ENCODE assay signal across 12 cellular contexts in the genomic region with DNA sequence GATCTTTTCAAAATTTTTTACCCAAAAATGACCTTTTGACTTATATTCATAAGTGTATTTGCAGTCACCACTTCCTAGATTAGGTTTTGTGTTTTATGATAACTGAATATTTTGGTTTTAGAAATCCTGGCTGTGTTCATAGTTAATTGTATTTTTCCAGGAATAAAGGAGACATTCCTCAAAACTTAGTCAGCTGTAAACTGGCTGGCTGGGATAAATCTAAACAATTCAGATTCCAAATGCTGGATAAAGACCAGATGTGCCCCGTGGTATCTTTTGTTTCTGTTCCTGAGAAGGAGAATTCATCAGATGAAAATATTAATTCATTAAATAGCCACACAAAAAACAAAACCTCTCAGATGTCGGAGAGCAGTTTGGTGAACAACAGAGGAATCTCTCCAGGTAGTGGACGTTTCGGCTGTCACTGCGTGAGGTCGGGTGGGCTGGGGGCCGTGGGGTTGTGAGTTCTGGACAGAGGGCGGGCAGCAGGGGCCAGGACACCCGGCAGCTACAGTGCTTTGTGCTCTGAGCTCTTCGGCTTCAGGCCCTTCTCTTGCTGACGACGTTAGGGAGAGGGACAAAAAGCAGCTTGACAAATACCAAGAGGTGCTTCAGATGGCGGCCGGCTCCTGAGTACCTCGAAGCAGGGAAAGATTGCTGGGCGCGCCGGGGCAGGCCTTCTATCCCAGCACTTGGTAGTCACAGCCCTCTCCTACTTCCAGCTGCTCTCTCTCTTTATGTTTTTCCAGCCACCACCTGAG. TPM values are rescaled to one million over a fixed set of nuclear protein-coding genes. Genes with fewer than 3 reads are reported as not detected.
DNase-seq lines count a peak whose midpoint lies in the region; ATAC-seq and TF ChIP-seq lines count a peak whose summit lies in the region.
"Had no signal": no experiment of that assay in that cellular context is flagged by ENCODE, and none has a peak within 500 bp of the region (broad histone marks: within the 10 kb centered on the region; RNA-seq: fewer than 3 reads in every experiment).

No MANE protein-coding gene starts in this region.

- no peaks in the 10 kb centered on the region for H3K36me3 ChIP-seq in lower lobe of right lung
- H3K36me3 ChIP-seq: suprapubic skin had no signal

- POLR2A ChIA-PET in CD4-positive, alpha-beta T cell (lab: Charles Lee), result no interaction called here

- in situ Hi-C loops in astrocyte of the cerebellum (cut with HindIII; ENCODE audit: low sequenced_read_pairs), result no loop called here

- no peaks in the 10 kb centered on the region for H3K4me1 Mint-ChIP-seq in CD4-positive, alpha-beta T cell (ENCODE audit: low read depth)
- H3K4me1 Mint-ChIP-seq in stimulated activated naive CD8-positive, alpha-beta T cell treated with anti-CD3 and anti-CD28 coated beads, Interleukin-15, amount 100 ng/mL, for 72 hours, result peaks cover 28% of the 10 kb centered on the region

- peak; percentile 80 to 84 for ATAC-seq in lower lobe of right lung
- no peak for ATAC-seq in CD4-positive, alpha-beta T cell (ENCODE audit: poor library complexity)
- no peak for ATAC-seq in stimulated activated naive CD8-positive, alpha-beta T cell treated with anti-CD3 and anti-CD28 coated beads, Interleukin-15, amount 100 ng/mL, for 72 hours

- H3K27me3 ChIP-seq in lower lobe of right lung (ENCODE audit: low read depth), result peaks cover 10% of the 10 kb centered on the region
- H3K27me3 ChIP-seq in CD4-positive, alpha-beta T cell (ENCODE audit: control insufficient read depth, insufficient read depth, low read length), result peaks cover 7% of the 10 kb centered on the region
- H3K27me3 ChIP-seq: suprapubic skin had no signal

- H3K9me3 ChIP-seq in lower lobe of right lung, result no peaks in the 10 kb centered on the region
- H3K9me3 ChIP-seq in CD4-positive, alpha-beta T cell (ENCODE audit: control insufficient read depth, low read length), result no peaks in the 10 kb centered on the region
- H3K9me3 ChIP-seq: suprapubic skin had no signal

- H3K4me3 Mint-ChIP-seq in CD4-positive, alpha-beta T cell, result no peak overlapping the region
- H3K4me3 Mint-ChIP-seq in stimulated activated naive CD8-positive, alpha-beta T cell treated with anti-CD3 and anti-CD28 coated beads, Interleukin-15, amount 100 ng/mL, for 72 hours, result no peak overlapping the region

- peak overlapping the region; percentile 26 for H3K4me3 ChIP-seq in astrocyte of the cerebellum (ENCODE audit: low read depth, low read length)
- H3K4me3 ChIP-seq in lower lobe of right lung, result peak overlapping the region; percentile 19
- H3K4me3 ChIP-seq: suprapubic skin had no signal

- H3K4me1 ChIP-seq in lower lobe of right lung, result peaks cover 22% of the 10 kb centered on the region
- H3K4me1 ChIP-seq: suprapubic skin had no signal

- no peaks in the 10 kb centered on the region for H3K36me3 Mint-ChIP-seq in CD4-positive, alpha-beta T cell (ENCODE audit: low read depth)

- peak; percentile 13 for DNase-seq in NCI-H1694 treated with DMSO at 0.1 percent for 48 hours (lab: John Stamatoyannopoulos, UW)
- no peak for DNase-seq in NCI-H1694 (lab: John Stamatoyannopoulos, UW)
- DNase-seq in astrocyte of the cerebellum (ENCODE audit: low read depth), result peak; percentile 77
- DNase-seq in lower lobe of right lung, result peak; percentile 78
- DNase-seq in ureter (ENCODE audit: low spot score), result peak; percentile 34
- no peak for DNase-seq in HPDE6-E6E7 (ENCODE audit: extremely low spot score)
- no peak for DNase-seq in CD4-positive, alpha-beta T cell
- DNase-seq in stimulated activated naive CD8-positive, alpha-beta T cell treated with anti-CD3 and anti-CD28 coated beads, Interleukin-15, amount 100 ng/mL, for 72 hours, result no peak
- DNase-seq: 8988T, left cardiac atrium, T-helper 1 cell had no signal

- H3K27me3 Mint-ChIP-seq in CD4-positive, alpha-beta T cell, result peaks cover 30% of the 10 kb centered on the region
- peaks cover 42% of the 10 kb centered on the region for H3K27me3 Mint-ChIP-seq in stimulated activated naive CD8-positive, alpha-beta T cell treated with anti-CD3 and anti-CD28 coated beads, Interleukin-15, amount 100 ng/mL, for 72 hours

- TF ChIP-seq CTCF in astrocyte of the cerebellum (IDR thresholded peaks at IDR 0.05; ENCODE audit: low read depth, low read length, missing control alignments), result no peak
- TF ChIP-seq CTCF in lower lobe of right lung (IDR thresholded peaks at IDR 0.05), result no peak
- no peak for TF ChIP-seq CTCF in CD4-positive, alpha-beta T cell (IDR thresholded peaks at IDR 0.05)

- intact Hi-C loops in lower lobe of right lung (cut with DNase I), result no loop called here
- intact Hi-C loops in CD4-positive, alpha-beta T cell (cut with DNase I, micrococcal nuclease), result no loop called here

- no peak overlapping the region for H3K27ac Mint-ChIP-seq in CD4-positive, alpha-beta T cell
- H3K27ac Mint-ChIP-seq in stimulated activated naive CD8-positive, alpha-beta T cell treated with anti-CD3 and anti-CD28 coated beads, Interleukin-15, amount 100 ng/mL, for 72 hours, result no peak overlapping the region

- H3K27ac ChIP-seq in lower lobe of right lung, result peak overlapping the region; percentile 65
- no peak overlapping the region for H3K27ac ChIP-seq in CD4-positive, alpha-beta T cell (ENCODE audit: low read depth, low read length)
- H3K27ac ChIP-seq: suprapubic skin had no signal

- CTCF ChIA-PET in CD4-positive, alpha-beta T cell (lab: Charles Lee), result interaction anchor here (0.7 kb wide), 1 partner anchor 109 kb away, joined by 3 read pairs; no protein-coding TSS in a partner anchor

- H3K9me3 Mint-ChIP-seq in CD4-positive, alpha-beta T cell, result no peaks in the 10 kb centered on the region
- no peaks in the 10 kb centered on the region for H3K9me3 Mint-ChIP-seq in stimulated activated naive CD8-positive, alpha-beta T cell treated with anti-CD3 and anti-CD28 coated beads, Interleukin-15, amount 100 ng/mL, for 72 hours

RNA-seq across cellular contexts. Expression of a gene that starts 24.6 kb away (rescaled TPM):
- 0.56 TPM for total RNA-seq in lower lobe of right lung
- total RNA-seq in ureter, result 0.26 TPM
- total RNA-seq in CD4-positive, alpha-beta T cell, result not detected

RNA-seq across cellular contexts. Expression of a gene that starts 29.2 kb away (rescaled TPM):
- total RNA-seq in lower lobe of right lung (3.2 TPM), ureter (0.34 TPM)
- total RNA-seq in CD4-positive, alpha-beta T cell, result under 1 TPM in 1 of 2 experiments, not detected in 1; 0.16 TPM

RNA-seq across cellular contexts. Expression of a gene that starts 56.1 kb away (rescaled TPM):
- total RNA-seq in lower lobe of right lung (2.5 TPM), ureter (1.9 TPM)
- under 1 TPM; 0.11 to 0.16 TPM for total RNA-seq in CD4-positive, alpha-beta T cell

RNA-seq across cellular contexts. Expression of a gene that starts 56.3 kb away (rescaled TPM):
- total RNA-seq in lower lobe of right lung, result not detected
- not detected for total RNA-seq in ureter
- total RNA-seq in CD4-positive, alpha-beta T cell, result not detected
- total RNA-seq: left cardiac atrium, suprapubic skin had no signal

Comparison
In these comparisons a context has a peak if more than half of its experiments do, and no peak if none do; other contexts are left out.
1. DNase-seq: peak in NCI-H1694 treated with DMSO at 0.1 percent for 48 hours (single experiment), astrocyte of the cerebellum (single experiment), lower lobe of right lung (single experiment) and ureter (single experiment); none in NCI-H1694 (single experiment), HPDE6-E6E7 (single experiment), CD4-positive, alpha-beta T cell (0 of 10) and stimulated activated naive CD8-positive, alpha-beta T cell treated with anti-CD3 and anti-CD28 coated beads, Interleukin-15, amount 100 ng/mL, for 72 hours (0 of 2).
2. ATAC-seq: peak in lower lobe of right lung (2 of 2); none in CD4-positive, alpha-beta T cell (single experiment) and stimulated activated naive CD8-positive, alpha-beta T cell treated with anti-CD3 and anti-CD28 coated beads, Interleukin-15, amount 100 ng/mL, for 72 hours (single experiment).